Comparison of ENCODE assay signal across 1 cellular context in genomic region chr2:20592106-20593071, GRCh38.
A peak's percentile ranks its signal among the peaks of the same experiment; 100 is the strongest.
TF ChIP-seq lines count a peak whose summit lies in the region.

No MANE protein-coding gene starts in this region.

TF ChIP-seq in HepG2, 621 proteins besides CTCF, POLR2A, EP300 and RAD21 (continued from another document and continues in another):
- TF ChIP-seq IRF9 (CRISPR knock-in tag; IDR thresholded peaks at IDR 0.05; ENCODE audit: borderline replicate concordance) = no peak
- no peak for TF ChIP-seq GLI4 (CRISPR knock-in tag; IDR thresholded peaks at IDR 0.05; ENCODE audit: borderline replicate concordance)
- TF ChIP-seq IKZF5 (CRISPR knock-in tag; IDR thresholded peaks at IDR 0.05) = no peak
- TF ChIP-seq, protein P1, sequence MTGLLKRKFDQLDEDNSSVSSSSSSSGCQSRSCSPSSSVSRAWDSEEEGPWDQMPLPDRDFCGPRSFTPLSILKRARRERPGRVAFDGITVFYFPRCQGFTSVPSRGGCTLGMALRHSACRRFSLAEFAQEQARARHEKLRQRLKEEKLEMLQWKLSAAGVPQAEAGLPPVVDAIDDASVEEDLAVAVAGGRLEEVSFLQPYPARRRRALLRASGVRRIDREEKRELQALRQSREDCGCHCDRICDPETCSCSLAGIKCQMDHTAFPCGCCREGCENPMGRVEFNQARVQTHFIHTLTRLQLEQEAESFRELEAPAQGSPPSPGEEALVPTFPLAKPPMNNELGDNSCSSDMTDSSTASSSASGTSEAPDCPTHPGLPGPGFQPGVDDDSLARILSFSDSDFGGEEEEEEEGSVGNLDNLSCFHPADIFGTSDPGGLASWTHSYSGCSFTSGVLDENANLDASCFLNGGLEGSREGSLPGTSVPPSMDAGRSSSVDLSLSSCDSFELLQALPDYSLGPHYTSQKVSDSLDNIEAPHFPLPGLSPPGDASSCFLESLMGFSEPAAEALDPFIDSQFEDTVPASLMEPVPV (CRISPR knock-in tag; IDR thresholded peaks at IDR 0.05) = no peak
- no peak for TF ChIP-seq SNAPC5 (CRISPR knock-in tag; IDR thresholded peaks at IDR 0.05; ENCODE audit: borderline replicate concordance)
- no peak; the same call in 1 of the 2 replicates for TF ChIP-seq RFXAP (CRISPR knock-in tag; IDR thresholded peaks at IDR 0.05; ENCODE audit: borderline replicate concordance)
- TF ChIP-seq ZNF33B (CRISPR knock-in tag; IDR thresholded peaks at IDR 0.05) = no peak
- TF ChIP-seq PCBP2 (optimal IDR thresholded peaks at IDR 0.05; ENCODE audit: low read depth, low read length, poor library complexity, severe bottlenecking) = no peak
- TF ChIP-seq ATF3 (CRISPR knock-in tag; IDR thresholded peaks at IDR 0.05) = 0 out of 2 replicates have a peak, but pooled peaks have one; percentile 41
- no peak for TF ChIP-seq MED13 (CRISPR knock-in tag; IDR thresholded peaks at IDR 0.05)
- no peak for TF ChIP-seq FOXA1 (IDR thresholded peaks at IDR 0.05)
- 0 out of 2 replicates have a peak, but pooled peaks have one; percentile 35 for TF ChIP-seq FOXA1 (CRISPR knock-in tag; IDR thresholded peaks at IDR 0.05)
- no peak for TF ChIP-seq HOXA5 (CRISPR knock-in tag; IDR thresholded peaks at IDR 0.05)
- TF ChIP-seq TIGD3 (CRISPR knock-in tag; IDR thresholded peaks at IDR 0.05; ENCODE audit: borderline replicate concordance) = no peak
- no peak for TF ChIP-seq SATB2 (CRISPR knock-in tag; IDR thresholded peaks at IDR 0.05)
- peak; percentile 70 for TF ChIP-seq TEAD3 (CRISPR knock-in tag; optimal IDR thresholded peaks at IDR 0.05; ENCODE audit: borderline replicate concordance)
- TF ChIP-seq ZNF441 (CRISPR knock-in tag; IDR thresholded peaks at IDR 0.05; ENCODE audit: borderline replicate concordance) = 0 out of 2 replicates have a peak, but pooled peaks have one; percentile 8
- TF ChIP-seq MBD4 (IDR thresholded peaks at IDR 0.05; ENCODE audit: borderline replicate concordance, low read length) = no peak
- no peak for TF ChIP-seq DMTF1 (CRISPR knock-in tag; IDR thresholded peaks at IDR 0.05)
- no peak for TF ChIP-seq TCF12 (IDR thresholded peaks at IDR 0.05)
- no peak for TF ChIP-seq TCF12 (CRISPR knock-in tag; IDR thresholded peaks at IDR 0.05)
- no peak for TF ChIP-seq ZNF296 (CRISPR knock-in tag; conservative IDR thresholded peaks at IDR 0.05)
- TF ChIP-seq ZNF143 (CRISPR knock-in tag; IDR thresholded peaks at IDR 0.05) = no peak
- TF ChIP-seq ZNF280B (CRISPR knock-in tag; IDR thresholded peaks at IDR 0.05; ENCODE audit: borderline replicate concordance) = no peak
- no peak; the same call in 1 of the 2 replicates for TF ChIP-seq NFYC (CRISPR knock-in tag; IDR thresholded peaks at IDR 0.05)
- TF ChIP-seq ZNF274 (CRISPR knock-in tag; IDR thresholded peaks at IDR 0.05) = peak; percentile 29; the same call in 1 of the 2 replicates
- no peak for TF ChIP-seq PHF5A (CRISPR knock-in tag; IDR thresholded peaks at IDR 0.05; ENCODE audit: low read depth, unreplicated experiment)
- TF ChIP-seq SAFB2 (CRISPR knock-in tag; IDR thresholded peaks at IDR 0.05; ENCODE audit: borderline replicate concordance, low read depth) = no peak
- no peak for TF ChIP-seq RAD51 (IDR thresholded peaks at IDR 0.05; ENCODE audit: borderline replicate concordance)
- TF ChIP-seq KLF16 (CRISPR knock-in tag; IDR thresholded peaks at IDR 0.05) = no peak
- TF ChIP-seq SP1 (IDR thresholded peaks at IDR 0.05) = no peak
- TF ChIP-seq SP1 (CRISPR knock-in tag; IDR thresholded peaks at IDR 0.05) = peak; percentile 38; the same call in 1 of the 2 replicates
- peak; percentile 34; the same call in 1 of the 2 replicates for TF ChIP-seq AHR (CRISPR knock-in tag; IDR thresholded peaks at IDR 0.05)
- no peak for TF ChIP-seq DBP (CRISPR knock-in tag; IDR thresholded peaks at IDR 0.05; ENCODE audit: not compliant biosample characterization)
- no peak for TF ChIP-seq KMT2A (CRISPR knock-in tag; IDR thresholded peaks at IDR 0.05)
- no peak for TF ChIP-seq NFE2 (CRISPR knock-in tag; IDR thresholded peaks at IDR 0.05)
- TF ChIP-seq RORA (CRISPR knock-in tag; IDR thresholded peaks at IDR 0.05) = no peak
- no peak for TF ChIP-seq NAIF1 (CRISPR knock-in tag; IDR thresholded peaks at IDR 0.05; ENCODE audit: borderline replicate concordance)
- no peak for TF ChIP-seq ZNF839 (CRISPR knock-in tag; IDR thresholded peaks at IDR 0.05; ENCODE audit: borderline replicate concordance)
- no peak for TF ChIP-seq ZNF337 (CRISPR knock-in tag; IDR thresholded peaks at IDR 0.05; ENCODE audit: borderline replicate concordance, low read depth)
- TF ChIP-seq TCF7L2 (IDR thresholded peaks at IDR 0.05; ENCODE audit: low read depth, low read length) = no peak
- TF ChIP-seq ZNF550 (CRISPR knock-in tag; IDR thresholded peaks at IDR 0.05; ENCODE audit: borderline replicate concordance) = no peak
- no peak for TF ChIP-seq ZNF431 (CRISPR knock-in tag; IDR thresholded peaks at IDR 0.05; ENCODE audit: borderline replicate concordance, low read depth)
- TF ChIP-seq ZNF263 (CRISPR knock-in tag; IDR thresholded peaks at IDR 0.05) = no peak
- no peak for TF ChIP-seq ISL2 (CRISPR knock-in tag; IDR thresholded peaks at IDR 0.05)
- no peak for TF ChIP-seq ATRX (CRISPR knock-in tag; IDR thresholded peaks at IDR 0.05; ENCODE audit: borderline replicate concordance)
- TF ChIP-seq ZSCAN12 (CRISPR knock-in tag; IDR thresholded peaks at IDR 0.05) = no peak
- TF ChIP-seq ZBTB46 (CRISPR knock-in tag; IDR thresholded peaks at IDR 0.05; ENCODE audit: borderline replicate concordance) = no peak
- TF ChIP-seq CBX1 (IDR thresholded peaks at IDR 0.05; ENCODE audit: low read depth) = peak; percentile 24
- no peak; the same call in 1 of the 2 replicates for TF ChIP-seq NFKB2 (CRISPR knock-in tag; IDR thresholded peaks at IDR 0.05; ENCODE audit: borderline replicate concordance)
- no peak for TF ChIP-seq ZNF776 (CRISPR knock-in tag; IDR thresholded peaks at IDR 0.05)
- TF ChIP-seq, protein P2, sequence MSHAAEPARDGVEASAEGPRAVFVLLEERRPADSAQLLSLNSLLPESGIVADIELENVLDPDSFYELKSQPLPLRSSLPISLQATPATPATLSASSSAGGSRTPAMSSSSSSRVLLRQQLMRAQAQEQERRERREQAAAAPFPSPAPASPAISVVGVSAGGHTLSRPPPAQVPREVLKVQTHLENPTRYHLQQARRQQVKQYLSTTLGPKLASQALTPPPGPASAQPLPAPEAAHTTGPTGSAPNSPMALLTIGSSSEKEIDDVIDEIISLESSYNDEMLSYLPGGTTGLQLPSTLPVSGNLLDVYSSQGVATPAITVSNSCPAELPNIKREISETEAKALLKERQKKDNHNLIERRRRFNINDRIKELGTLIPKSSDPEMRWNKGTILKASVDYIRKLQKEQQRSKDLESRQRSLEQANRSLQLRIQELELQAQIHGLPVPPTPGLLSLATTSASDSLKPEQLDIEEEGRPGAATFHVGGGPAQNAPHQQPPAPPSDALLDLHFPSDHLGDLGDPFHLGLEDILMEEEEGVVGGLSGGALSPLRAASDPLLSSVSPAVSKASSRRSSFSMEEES (CRISPR knock-in tag; IDR thresholded peaks at IDR 0.05) = no peak; the same call in 1 of the 2 replicates
- TF ChIP-seq ZMAT5 (CRISPR knock-in tag; IDR thresholded peaks at IDR 0.05; ENCODE audit: borderline replicate concordance, low read depth) = no peak
- no peak for TF ChIP-seq ZNF546 (CRISPR knock-in tag; conservative IDR thresholded peaks at IDR 0.05)
- TF ChIP-seq SIX4 (CRISPR knock-in tag; IDR thresholded peaks at IDR 0.05) = no peak
- TF ChIP-seq, protein P3, sequence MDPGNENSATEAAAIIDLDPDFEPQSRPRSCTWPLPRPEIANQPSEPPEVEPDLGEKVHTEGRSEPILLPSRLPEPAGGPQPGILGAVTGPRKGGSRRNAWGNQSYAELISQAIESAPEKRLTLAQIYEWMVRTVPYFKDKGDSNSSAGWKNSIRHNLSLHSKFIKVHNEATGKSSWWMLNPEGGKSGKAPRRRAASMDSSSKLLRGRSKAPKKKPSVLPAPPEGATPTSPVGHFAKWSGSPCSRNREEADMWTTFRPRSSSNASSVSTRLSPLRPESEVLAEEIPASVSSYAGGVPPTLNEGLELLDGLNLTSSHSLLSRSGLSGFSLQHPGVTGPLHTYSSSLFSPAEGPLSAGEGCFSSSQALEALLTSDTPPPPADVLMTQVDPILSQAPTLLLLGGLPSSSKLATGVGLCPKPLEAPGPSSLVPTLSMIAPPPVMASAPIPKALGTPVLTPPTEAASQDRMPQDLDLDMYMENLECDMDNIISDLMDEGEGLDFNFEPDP (CRISPR knock-in tag; conservative IDR thresholded peaks at IDR 0.05) = no peak
- peak; percentile 70 for TF ChIP-seq FOSL2 (CRISPR knock-in tag; IDR thresholded peaks at IDR 0.05)
- no peak for TF ChIP-seq ZNF510 (CRISPR knock-in tag; IDR thresholded peaks at IDR 0.05; ENCODE audit: low read depth)
